ENCODE assay signal across 8 cellular contexts in the genomic region with DNA sequence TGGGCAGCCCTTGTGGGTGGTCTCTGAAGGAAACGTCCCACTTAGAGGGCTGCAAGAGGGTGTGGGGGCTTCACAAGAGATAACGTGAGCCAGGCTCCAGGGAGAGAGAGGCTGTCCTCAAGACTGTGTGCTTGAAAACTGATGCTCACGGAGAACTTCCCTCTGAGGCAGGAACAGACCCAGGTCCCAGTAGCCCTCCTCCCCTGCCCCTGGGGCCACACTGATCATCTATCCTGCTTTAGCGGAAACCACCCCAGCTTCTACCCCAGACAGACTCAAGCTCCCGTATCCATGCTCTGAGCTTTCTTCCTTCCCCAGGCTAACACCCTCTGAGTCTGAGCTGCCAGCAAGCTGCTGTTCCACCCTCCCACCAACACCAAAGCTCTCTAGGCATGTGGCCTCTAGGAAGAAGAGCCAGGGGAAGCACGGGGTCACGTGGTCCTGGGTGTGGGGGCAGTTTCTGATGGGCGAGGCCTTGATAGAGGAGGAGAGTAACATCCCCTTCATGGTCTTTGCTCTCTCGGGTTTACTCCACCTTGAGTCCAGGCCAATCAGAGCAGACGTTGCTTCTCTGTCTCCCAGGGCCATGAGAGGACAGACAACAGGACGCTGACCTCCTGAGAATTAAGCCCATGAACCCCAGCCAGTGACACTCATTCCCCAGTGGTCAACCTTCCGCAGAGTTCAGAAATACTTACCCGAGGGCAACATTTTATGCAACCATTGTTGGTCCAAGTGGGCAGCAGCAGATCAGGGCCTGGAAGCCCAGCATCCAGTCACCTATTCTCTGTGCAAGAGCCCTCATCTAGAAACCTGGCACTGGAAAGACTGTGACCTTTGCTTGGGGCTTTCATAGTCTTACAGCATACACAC. TPM values are rescaled to one million over a fixed set of nuclear protein-coding genes. Genes with fewer than 3 reads are reported as not detected.
DNase-seq lines count a peak whose midpoint lies in the region; ATAC-seq and TF ChIP-seq lines count a peak whose summit lies in the region.

No MANE protein-coding gene starts in this region.

- H3K4me3 ChIP-seq in HL-60 (replicated peaks; ENCODE audit: insufficient read depth, low read length) (peak overlapping the region; percentile 82), cardiac fibroblast (replicated peaks in 1 of 2; ENCODE audit: low read depth in 2 of 2, low read length in 2 of 2) (peak overlapping the region; percentile 64 to 84)

- H3K27ac ChIP-seq in HL-60 (replicated peaks): peak overlapping the region; percentile 93

- H3K27me3 ChIP-seq in HL-60 (ENCODE audit: insufficient read depth, poor library complexity, severe bottlenecking): no peaks in the 10 kb centered on the region

- DNase-seq in ELF-1 (ENCODE audit: low read depth, low spot score) (peak; percentile 70), HL-60 (ENCODE audit: low read depth in 1 of 2, low spot score in 1 of 2) (peak in 1 of 2 experiments; percentile 36), cardiac fibroblast (ENCODE audit: low read depth in 2 of 2) (peak; percentile 24 to 46), left lobe of liver (ENCODE audit: low spot score) (peak; percentile 97), 8988T (no peak)
- peak; percentile 27 for DNase-seq in stimulated activated CD8-positive, alpha-beta memory T cell treated with anti-CD3 and anti-CD28 coated beads, Interleukin-12 subunit alpha, Interleukin-12 subunit beta, amount 100 ng/mL, for 24 hours (ENCODE audit: extremely low read depth)

- ATAC-seq in GM21360 (IDR thresholded peaks at IDR 0.05; ENCODE audit: unreplicated experiment) (peak; percentile 63), SK-N-SH treated with all-trans-retinoic acid at 6 μM for 48 hours (peak; percentile 3), left lobe of liver (peak; percentile 55)

- no peak for TF ChIP-seq CTCF in HL-60 (IDR thresholded peaks at IDR 0.05; ENCODE audit: insufficient read depth, low read length)
- TF ChIP-seq CTCF in cardiac fibroblast (IDR thresholded peaks at IDR 0.05; ENCODE audit: low read depth, low read length): no peak

TF ChIP-seq in SK-N-SH treated with all-trans-retinoic acid at 6 μM for 48 hours, 23 proteins besides CTCF, POLR2A, EP300 and RAD21:
- no peak for TF ChIP-seq TOX (CRISPR knock-in tag; IDR thresholded peaks at IDR 0.05; ENCODE audit: borderline replicate concordance)
- TF ChIP-seq, protein P1, sequence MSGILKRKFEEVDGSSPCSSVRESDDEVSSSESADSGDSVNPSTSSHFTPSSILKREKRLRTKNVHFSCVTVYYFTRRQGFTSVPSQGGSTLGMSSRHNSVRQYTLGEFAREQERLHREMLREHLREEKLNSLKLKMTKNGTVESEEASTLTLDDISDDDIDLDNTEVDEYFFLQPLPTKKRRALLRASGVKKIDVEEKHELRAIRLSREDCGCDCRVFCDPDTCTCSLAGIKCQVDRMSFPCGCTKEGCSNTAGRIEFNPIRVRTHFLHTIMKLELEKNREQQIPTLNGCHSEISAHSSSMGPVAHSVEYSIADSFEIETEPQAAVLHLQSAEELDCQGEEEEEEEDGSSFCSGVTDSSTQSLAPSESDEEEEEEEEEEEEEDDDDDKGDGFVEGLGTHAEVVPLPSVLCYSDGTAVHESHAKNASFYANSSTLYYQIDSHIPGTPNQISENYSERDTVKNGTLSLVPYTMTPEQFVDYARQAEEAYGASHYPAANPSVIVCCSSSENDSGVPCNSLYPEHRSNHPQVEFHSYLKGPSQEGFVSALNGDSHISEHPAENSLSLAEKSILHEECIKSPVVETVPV (CRISPR knock-in tag; IDR thresholded peaks at IDR 0.05): no peak
- no peak for TF ChIP-seq ZNF8 (CRISPR knock-in tag; IDR thresholded peaks at IDR 0.05)
- no peak for TF ChIP-seq CREB5 (CRISPR knock-in tag; IDR thresholded peaks at IDR 0.05; ENCODE audit: low read depth)
- TF ChIP-seq ZFP3 (CRISPR knock-in tag; IDR thresholded peaks at IDR 0.05): no peak
- TF ChIP-seq SNAI2 (CRISPR knock-in tag; IDR thresholded peaks at IDR 0.05): no peak
- TF ChIP-seq TCF4 (CRISPR knock-in tag; IDR thresholded peaks at IDR 0.05; ENCODE audit: borderline replicate concordance): no peak
- no peak for TF ChIP-seq ZNF565 (CRISPR knock-in tag; conservative IDR thresholded peaks at IDR 0.05; ENCODE audit: low read depth)
- TF ChIP-seq CSDC2 (CRISPR knock-in tag; IDR thresholded peaks at IDR 0.05): no peak
- no peak for TF ChIP-seq RARB (CRISPR knock-in tag; IDR thresholded peaks at IDR 0.05)
- no peak for TF ChIP-seq ESRRG (CRISPR knock-in tag; IDR thresholded peaks at IDR 0.05)
- TF ChIP-seq PATZ1 (CRISPR knock-in tag; IDR thresholded peaks at IDR 0.05; ENCODE audit: borderline replicate concordance): no peak

RNA-seq across cellular contexts. Expression of gene PCK2, which starts 1.3 kb away (rescaled TPM):
- total RNA-seq in left lobe of liver: 590 TPM

RNA-seq across cellular contexts. Expression of gene DCAF11, which starts 19.1 kb away (rescaled TPM):
- 212 TPM for total RNA-seq in left lobe of liver

RNA-seq across cellular contexts. Expression of gene NRL, which starts 19.3 kb away (rescaled TPM):
- total RNA-seq in left lobe of liver: 3.5 TPM

RNA-seq across cellular contexts. Expression of gene CPNE6, which starts 24.1 kb away (rescaled TPM):
- 0.40 TPM for total RNA-seq in left lobe of liver

RNA-seq across cellular contexts. Expression of gene FITM1, which starts 35.0 kb away (rescaled TPM):
- 34.9 TPM for total RNA-seq in left lobe of liver

Comparison
In these comparisons a context has a peak if more than half of its experiments do, and no peak if none do; other contexts are left out.
1. ATAC-seq: peak in every context shown above with its lines; median percentile 63 in GM21360; 55 in left lobe of liver; 3 in SK-N-SH treated with all-trans-retinoic acid at 6 μM for 48 hours.